1 cellular context compared by ENCODE assay signal in genomic region chr2:164496421-164496820, GRCh38.
TF ChIP-seq lines count a peak whose summit lies in the region.

No MANE protein-coding gene starts in this region.

TF ChIP-seq in endothelial cell of umbilical vein, 7 proteins besides CTCF, POLR2A, EP300 and RAD21 (continued from another document):
- TF ChIP-seq GATA2 (IDR thresholded peaks at IDR 0.05; ENCODE audit: insufficient read depth, insufficient read length, low read depth, low read length) (no peak), JUN (IDR thresholded peaks at IDR 0.05; ENCODE audit: borderline replicate concordance, insufficient read depth, insufficient read length, low read depth) (no peak), POLR2AphosphoS5 (IDR thresholded peaks at IDR 0.05; ENCODE audit: insufficient read depth, low read depth, low read length) (no peak)
